Comparison of ENCODE assay signal across 9 cellular contexts in the genomic region with DNA sequence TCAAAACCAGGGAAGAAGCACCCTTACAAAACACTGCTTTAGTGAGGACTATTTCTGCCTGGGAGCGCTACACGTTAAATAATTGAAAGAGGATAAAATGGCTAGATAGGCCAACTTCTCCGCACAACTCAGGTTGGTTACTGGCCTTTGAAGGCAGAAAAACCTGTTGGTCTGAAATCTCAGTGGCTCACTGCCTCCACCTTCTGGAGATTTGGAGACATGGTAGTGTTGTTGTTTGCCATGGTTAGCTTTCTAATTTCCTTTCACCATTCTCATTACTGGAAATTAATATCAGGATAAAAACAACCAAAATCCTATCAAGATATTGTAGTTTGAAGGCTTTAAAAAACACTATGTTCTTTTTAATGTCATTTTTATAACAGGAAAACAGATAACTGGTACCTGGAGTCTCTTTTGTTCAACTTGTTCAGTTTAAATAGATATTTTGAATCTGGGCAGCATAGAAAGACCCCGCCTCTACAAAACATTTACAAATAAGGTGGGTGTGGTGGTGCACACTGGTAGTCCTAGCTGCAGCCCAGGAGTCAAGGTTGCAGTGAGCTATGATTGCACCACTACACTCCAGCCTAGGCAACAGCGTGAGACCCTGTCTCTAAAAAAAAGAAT. TPM values are rescaled to one million over a fixed set of nuclear protein-coding genes. Genes with fewer than 3 reads are reported as not detected.
DNase-seq lines count a peak whose midpoint lies in the region; ATAC-seq and TF ChIP-seq lines count a peak whose summit lies in the region.
"Had no signal": no experiment of that assay in that cellular context is flagged by ENCODE, and none has a peak within 500 bp of the region (broad histone marks: within the 10 kb centered on the region; RNA-seq: fewer than 3 reads in every experiment).

No MANE protein-coding gene starts in this region.

- peaks cover 3% of the 10 kb centered on the region for H3K27me3 ChIP-seq in CD8-positive, alpha-beta T cell (ENCODE audit: insufficient read depth, low read length)

- CTCF ChIA-PET in CD8-positive, alpha-beta T cell (lab: Charles Lee): interaction anchor here (0.7 to 2.9 kb wide), 25 partner anchors 9 to 811 kb away, joined by 3 to 18 read pairs (median 4); partner anchors contain the start of gene MTFR2

- no peaks in the 10 kb centered on the region for H3K36me3 Mint-ChIP-seq in CD8-positive, alpha-beta T cell

- no peaks in the 10 kb centered on the region for H3K4me1 ChIP-seq in CD8-positive, alpha-beta T cell (ENCODE audit: insufficient read depth, low read length)
- H3K4me1 ChIP-seq: SJSA1 had no signal

- H3K9me3 ChIP-seq in CD8-positive, alpha-beta T cell (ENCODE audit: low read length): no peaks in the 10 kb centered on the region
- H3K9me3 ChIP-seq: SJSA1 had no signal

- TF ChIP-seq CTCF in CD8-positive, alpha-beta T cell (IDR thresholded peaks at IDR 0.05): peak; percentile 93
- peak; percentile 85 for TF ChIP-seq CTCF in LNCaP clone FGC (IDR thresholded peaks at IDR 0.05; ENCODE audit: control insufficient read depth, extremely low read depth, insufficient read depth)

- H3K9me3 Mint-ChIP-seq in CD8-positive, alpha-beta T cell: no peaks in the 10 kb centered on the region

- H3K4me3 Mint-ChIP-seq in CD8-positive, alpha-beta T cell: no peak overlapping the region

- no peak overlapping the region for H3K4me3 ChIP-seq in CD8-positive, alpha-beta T cell (ENCODE audit: low read depth, low read length)
- no peak overlapping the region for H3K4me3 ChIP-seq in LNCaP clone FGC (ENCODE audit: low read depth, low read length)
- H3K4me3 ChIP-seq: SJSA1 had no signal

- ATAC-seq in CD8-positive, alpha-beta T cell: peak; percentile 97
- ATAC-seq in GM19455 (IDR thresholded peaks at IDR 0.05; ENCODE audit: unreplicated experiment) (peak; percentile 92), HG03108 (IDR thresholded peaks at IDR 0.05; ENCODE audit: unreplicated experiment) (no peak)

- intact Hi-C loops in CD8-positive, alpha-beta T cell (cut with DNase I, micrococcal nuclease): loop anchor here (1.0 to 10.0 kb wide), 14 partner anchors 26 to 866 kb away; partner anchors contain the start of gene MTFR2 (in 2 of the 2)
- intact Hi-C loops in posterior cingulate gyrus (cut with DNase I): loop anchor here (10.0 kb wide), 2 partner anchors 62 to 812 kb away; partner anchors contain the start of gene MTFR2

- H3K27ac ChIP-seq in CD8-positive, alpha-beta T cell (ENCODE audit: low read depth, low read length): no peak overlapping the region
- H3K27ac ChIP-seq: SJSA1 had no signal

- DNase-seq in CD8-positive, alpha-beta T cell: peak; percentile 34 to 69 (median 62)
- DNase-seq in LNCaP clone FGC (ENCODE audit: low read depth): peak; percentile 76
- DNase-seq in SHP77 treated with DMSO at 0.1 percent for 48 hours (lab: John Stamatoyannopoulos, UW): peak; percentile 20
- DNase-seq in activated gamma-delta T cell treated with anti-CD3 and anti-CD28 coated beads, Interleukin-2, amount 50 U/mL, for 16 hours (ENCODE audit: low read depth): peak; percentile 42
- DNase-seq in globus pallidus (ENCODE audit: low spot score): peak; percentile 74
- DNase-seq in posterior cingulate gyrus: peak in 6 of 10 donors; percentile 29 to 88 (median 62)

- peaks cover 2% of the 10 kb centered on the region for H3K27me3 Mint-ChIP-seq in CD8-positive, alpha-beta T cell (ENCODE audit: low read depth)

- no peaks in the 10 kb centered on the region for H3K36me3 ChIP-seq in CD8-positive, alpha-beta T cell (ENCODE audit: insufficient read depth, low read length)
- H3K36me3 ChIP-seq: SJSA1 had no signal

- no peaks in the 10 kb centered on the region for H3K4me1 Mint-ChIP-seq in CD8-positive, alpha-beta T cell (ENCODE audit: low read depth)

- POLR2A ChIA-PET in CD8-positive, alpha-beta T cell (lab: Charles Lee): interaction anchor here (1.0 to 1.7 kb wide), 3 partner anchors 28 to 67 kb away, joined by 3 to 10 read pairs (median 4); partner anchors contain the start of genes BCLAF1 and MTFR2

- no peak overlapping the region for H3K27ac Mint-ChIP-seq in CD8-positive, alpha-beta T cell

RNA-seq across cellular contexts. Expression of gene BCLAF1, which starts 27.5 kb away (rescaled TPM):
- total RNA-seq in CD8-positive, alpha-beta T cell: 100 to 1,000 TPM; 471 to 494 TPM

Comparison
In these comparisons a context has a peak if more than half of its experiments do, and no peak if none do; other contexts are left out.
1. DNase-seq: peak in every context shown above with its lines; median percentile 76 in LNCaP clone FGC; 74 in globus pallidus; 62 in posterior cingulate gyrus; 62 in CD8-positive, alpha-beta T cell; 42 in activated gamma-delta T cell treated with anti-CD3 and anti-CD28 coated beads, Interleukin-2, amount 50 U/mL, for 16 hours; 20 in SHP77 treated with DMSO at 0.1 percent for 48 hours.